10 cellular contexts compared by ENCODE assay signal in the genomic region with DNA sequence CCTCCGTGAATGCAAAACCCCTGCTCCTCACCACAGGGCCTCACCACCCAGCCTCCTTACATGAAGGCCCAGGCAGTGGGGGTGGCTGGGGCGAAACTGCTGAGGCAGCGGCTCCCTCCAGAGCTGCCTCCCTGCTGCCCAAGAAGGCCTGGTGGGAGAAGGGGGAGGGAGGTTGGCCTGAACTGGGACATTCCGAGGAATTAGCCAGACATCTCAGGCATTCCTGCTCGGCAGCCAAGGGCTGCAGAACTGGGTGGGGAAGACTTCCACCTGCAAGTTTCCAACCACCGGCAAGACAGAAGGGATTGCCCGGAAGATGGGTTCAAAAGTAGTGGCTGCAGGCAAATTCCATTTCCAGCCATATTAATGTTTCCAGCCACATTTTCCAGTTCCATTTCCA. TPM values are rescaled to one million over a fixed set of nuclear protein-coding genes. Genes with fewer than 3 reads are reported as not detected.
DNase-seq lines count a peak whose midpoint lies in the region; ATAC-seq and TF ChIP-seq lines count a peak whose summit lies in the region.
"Had no signal": no experiment of that assay in that cellular context is flagged by ENCODE, and none has a peak within 500 bp of the region (broad histone marks: within the 10 kb centered on the region; RNA-seq: fewer than 3 reads in every experiment).

No MANE protein-coding gene starts in this region.

- TF ChIP-seq POLR2A in gastroesophageal sphincter (IDR thresholded peaks at IDR 0.05) (no peak), heart left ventricle (IDR thresholded peaks at IDR 0.05) (no peak), erythroblast (IDR thresholded peaks at IDR 0.05; ENCODE audit: low read length) (no peak)

- TF ChIP-seq EP300 in gastroesophageal sphincter (IDR thresholded peaks at IDR 0.05) = no peak

- WGBS in gastroesophageal sphincter (ENCODE audit: low coverage in 1 of 2), 2 donors = 13 to 16% methylated on average over 3 to 4 of the region's 7 CpGs
- WGBS in heart left ventricle, 4 donors = 56 to 76% (median 68%) methylated on average over 7 of the region's 7 CpGs

- ATAC-seq in gastroesophageal sphincter (peak; percentile 54), heart left ventricle (no peak)
- ATAC-seq: activated naive CD4-positive, alpha-beta T cell treated with anti-CD3 and anti-CD28 coated beads, Interleukin-2, amount 50 U/mL, for 72 hours had no signal

- intact Hi-C loops in heart left ventricle (cut with DNase I) = loop anchor here in 2 of 10 donors (10.0 kb wide), 2 partner anchors 367 to 473 kb away; a partner anchor contains a TSS

- peak; percentile 34 for DNase-seq in Karpas-422
- no peak for DNase-seq in midbrain (lab: John Stamatoyannopoulos, UW)
- no peak for DNase-seq in heart left ventricle
- no peak for DNase-seq in erythroblast (lab: John Stamatoyannopoulos, UW)
- DNase-seq: NCI-H82 had no signal

- no peak overlapping the region for H2AFZ ChIP-seq in Karpas-422 (ENCODE audit: low read length)

- H3K4me1 ChIP-seq in Karpas-422 (ENCODE audit: low read length) (peaks cover 9% of the 10 kb centered on the region), gastroesophageal sphincter (peaks cover 0 to 53% (median 17%) of the 10 kb centered on the region in 3 donors), stomach smooth muscle (ENCODE audit: control insufficient read depth, insufficient read depth, low read length) (peaks cover 18% of the 10 kb centered on the region), heart left ventricle (peaks cover 0 to 15% (median 6%) of the 10 kb centered on the region in 12 donors)

- peaks cover 5% of the 10 kb centered on the region; the same call in 1 of the 2 replicates for H3K79me2 ChIP-seq in Karpas-422 (ENCODE audit: low read length)

- H4K20me1 ChIP-seq in Karpas-422 (ENCODE audit: insufficient read depth, low read depth, low read length) = no peaks in the 10 kb centered on the region

- no peak overlapping the region for H3K9ac ChIP-seq in Karpas-422 (ENCODE audit: low read length)
- H3K9ac ChIP-seq in stomach smooth muscle (ENCODE audit: low read length in 2 of 2) = no peak overlapping the region

- H3K27ac ChIP-seq in Karpas-422 (ENCODE audit: low read length) (no peak overlapping the region), gastroesophageal sphincter (peak overlapping the region in 3 of 4 donors; percentile 75 to 97 (median 76)), stomach smooth muscle (ENCODE audit: low read length) (peak overlapping the region; percentile 24), heart left ventricle (no peak overlapping the region)

- H3K4me2 ChIP-seq in Karpas-422 (ENCODE audit: low read depth, low read length, poor library complexity, severe bottlenecking) = no peak overlapping the region

- no peak for TF ChIP-seq CTCF in gastroesophageal sphincter (IDR thresholded peaks at IDR 0.05)
- TF ChIP-seq CTCF in heart left ventricle (IDR thresholded peaks at IDR 0.05) = no peak

- H3K9me3 ChIP-seq in Karpas-422 (ENCODE audit: low read length) = no peaks in the 10 kb centered on the region
- H3K9me3 ChIP-seq in gastroesophageal sphincter = peaks cover 0 to 6% (median 0%) of the 10 kb centered on the region in 3 donors
- H3K9me3 ChIP-seq in stomach smooth muscle (ENCODE audit: control insufficient read depth in 2 of 2, low read length in 2 of 2) = peaks cover 0 to 4% of the 10 kb centered on the region in 2 donors
- peaks cover 0 to 7% (median 0%) of the 10 kb centered on the region in 12 donors for H3K9me3 ChIP-seq in heart left ventricle

- peaks cover 21% of the 10 kb centered on the region for H3K36me3 ChIP-seq in Karpas-422 (ENCODE audit: insufficient read depth, low read length)
- peaks cover 0 to 64% of the 10 kb centered on the region in 2 donors for H3K36me3 ChIP-seq in gastroesophageal sphincter
- H3K36me3 ChIP-seq in stomach smooth muscle (ENCODE audit: control insufficient read depth in 2 of 2, insufficient read depth in 2 of 2, low read length in 2 of 2) = peaks cover 28 to 30% of the 10 kb centered on the region in 2 donors
- peaks cover 3 to 63% (median 54%) of the 10 kb centered on the region in 9 donors for H3K36me3 ChIP-seq in heart left ventricle

- no peak overlapping the region for H3K4me3 ChIP-seq in Karpas-422 (ENCODE audit: low read length)
- no peak overlapping the region for H3K4me3 ChIP-seq in gastroesophageal sphincter
- no peak overlapping the region for H3K4me3 ChIP-seq in stomach smooth muscle (ENCODE audit: low read length in 2 of 2)
- no peak overlapping the region for H3K4me3 ChIP-seq in heart left ventricle
- H3K4me3 ChIP-seq: tibial nerve had no signal

- H3K9me2 ChIP-seq in Karpas-422 (replicated peaks; ENCODE audit: insufficient read depth, low read length) = no peaks in the 10 kb centered on the region

- no peaks in the 10 kb centered on the region for H3K27me3 ChIP-seq in Karpas-422 (ENCODE audit: low read length)
- H3K27me3 ChIP-seq in gastroesophageal sphincter = no peaks in the 10 kb centered on the region
- no peaks in the 10 kb centered on the region for H3K27me3 ChIP-seq in stomach smooth muscle (ENCODE audit: control insufficient read depth in 1 of 2, insufficient read depth in 2 of 2, low read length in 2 of 2)
- H3K27me3 ChIP-seq in heart left ventricle = no peaks in the 10 kb centered on the region
- H3K27me3 ChIP-seq: tibial nerve had no signal

RNA-seq across cellular contexts. Expression of a gene that starts 2.3 kb away (rescaled TPM):
- total RNA-seq in Karpas-422 (2014; rRNA removed; shearing (Covaris generic); ENCODE audit: low replicate concordance) = 0.76 and 1.0 TPM in 2 replicates
- total RNA-seq in gastroesophageal sphincter (1 to 10 TPM in 3 of 4 donors, under 1 TPM in 1; 0.67 to 2.4 (median 1.4) TPM), heart left ventricle (1 to 10 TPM in 2 of 9 donors, under 1 TPM in 7; 0.24 to 1.3 (median 0.86) TPM)
- polyA plus RNA-seq in heart left ventricle = 1 to 10 TPM in 1 of 2 donors, under 1 TPM in 1; 0.53 to 1.4 TPM

RNA-seq across cellular contexts. Expression of a gene that starts 5.4 kb away (rescaled TPM):
- total RNA-seq in Karpas-422 (2014; rRNA removed; shearing (Covaris generic); ENCODE audit: low replicate concordance) = 94.7 and 95.7 TPM in 2 replicates
- total RNA-seq in gastroesophageal sphincter = 10 to 100 TPM; 41.9 to 75.1 (median 45.7) TPM
- total RNA-seq in heart left ventricle = 100 to 1,000 TPM in 8 of 9 donors, 10 to 100 TPM in 1; 92.4 to 214 (median 148) TPM
- polyA plus RNA-seq in heart left ventricle = 100 to 1,000 TPM; 123 to 139 TPM

RNA-seq across cellular contexts. Expression of a gene that starts 14.9 kb away (rescaled TPM):
- 18.2 and 35.4 TPM in 2 replicates for total RNA-seq in Karpas-422 (2014; rRNA removed; shearing (Covaris generic); ENCODE audit: low replicate concordance)
- total RNA-seq in gastroesophageal sphincter (10 to 100 TPM; 44.7 to 62.8 (median 51.4) TPM), heart left ventricle (10 to 100 TPM; 20.8 to 41.8 (median 29.8) TPM)
- polyA plus RNA-seq in heart left ventricle = 10 to 100 TPM; 26.9 to 58.2 TPM

RNA-seq across cellular contexts. Expression of a gene that starts 16.7 kb away (rescaled TPM):
- total RNA-seq in Karpas-422 (2014; rRNA removed; shearing (Covaris generic); ENCODE audit: low replicate concordance) = 52.1 and 128 TPM in 2 replicates
- total RNA-seq in gastroesophageal sphincter (10 to 100 TPM; 40.2 to 86.1 (median 63.8) TPM), heart left ventricle (100 to 1,000 TPM in 2 of 9 donors, 10 to 100 TPM in 7; 57.7 to 147 (median 73.0) TPM)
- 100 to 1,000 TPM in 1 of 2 donors, 10 to 100 TPM in 1; 66.7 to 127 TPM for polyA plus RNA-seq in heart left ventricle

RNA-seq across cellular contexts. Expression of a gene that starts 44.6 kb away (rescaled TPM):
- not detected in 2 replicates for total RNA-seq in Karpas-422 (2014; rRNA removed; shearing (Covaris generic); ENCODE audit: low replicate concordance)
- not detected for total RNA-seq in gastroesophageal sphincter
- not detected for total RNA-seq in heart left ventricle
- not detected for polyA plus RNA-seq in heart left ventricle
- total RNA-seq: omental fat pad, tibial nerve had no signal

Comparison
In these comparisons a context has a peak if more than half of its experiments do, and no peak if none do; other contexts are left out.
1. H3K27ac ChIP-seq: peak in gastroesophageal sphincter (3 of 4) and stomach smooth muscle (single experiment); none in Karpas-422 (single experiment) and heart left ventricle (0 of 12).